In the genomic region with DNA sequence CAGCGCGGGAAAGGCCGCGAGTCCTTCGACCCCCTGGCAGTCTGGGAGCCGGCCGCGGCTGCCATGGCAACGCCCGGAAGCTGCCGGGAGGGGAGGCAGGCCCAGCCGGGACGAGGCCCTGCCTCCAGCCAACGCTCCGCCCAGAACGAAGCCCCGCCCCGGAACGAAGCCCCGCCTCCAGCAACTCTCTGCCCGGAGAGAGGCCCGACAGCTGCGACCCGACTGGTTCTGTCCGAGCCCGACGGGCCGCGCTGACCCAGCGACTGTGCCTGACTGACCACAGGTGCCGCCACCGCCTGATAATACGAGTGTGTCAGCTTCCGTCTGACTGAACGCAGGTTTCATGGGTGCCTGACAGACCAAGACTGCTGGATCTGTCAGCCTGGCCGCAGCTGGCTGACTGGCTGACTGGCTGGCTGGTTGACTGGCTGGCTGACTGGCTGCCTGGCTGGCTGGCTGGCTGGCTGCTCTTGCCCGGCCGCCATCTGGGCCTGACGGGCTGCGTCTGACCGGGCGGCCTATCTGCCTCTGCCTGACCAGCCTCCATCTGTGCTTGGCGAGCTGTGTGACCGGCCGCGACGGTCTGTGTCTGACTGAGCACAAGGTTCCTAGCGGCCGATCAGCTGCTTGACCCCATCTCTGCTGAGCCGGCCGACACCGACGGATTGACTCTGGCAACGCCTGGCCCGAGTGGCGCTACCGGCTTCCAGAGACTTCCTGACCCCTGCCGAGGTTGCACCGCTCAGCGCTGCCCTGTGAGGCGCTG, we compare ENCODE assay signal across 1 cellular context.
A peak's percentile ranks its signal among the peaks of the same experiment; 100 is the strongest.
TF ChIP-seq lines count a peak whose summit lies in the region.

No MANE protein-coding gene starts in this region.

TF ChIP-seq in HepG2, 621 proteins besides CTCF, POLR2A, EP300 and RAD21 (continued from another document and continues in another):
- TF ChIP-seq, protein P1, sequence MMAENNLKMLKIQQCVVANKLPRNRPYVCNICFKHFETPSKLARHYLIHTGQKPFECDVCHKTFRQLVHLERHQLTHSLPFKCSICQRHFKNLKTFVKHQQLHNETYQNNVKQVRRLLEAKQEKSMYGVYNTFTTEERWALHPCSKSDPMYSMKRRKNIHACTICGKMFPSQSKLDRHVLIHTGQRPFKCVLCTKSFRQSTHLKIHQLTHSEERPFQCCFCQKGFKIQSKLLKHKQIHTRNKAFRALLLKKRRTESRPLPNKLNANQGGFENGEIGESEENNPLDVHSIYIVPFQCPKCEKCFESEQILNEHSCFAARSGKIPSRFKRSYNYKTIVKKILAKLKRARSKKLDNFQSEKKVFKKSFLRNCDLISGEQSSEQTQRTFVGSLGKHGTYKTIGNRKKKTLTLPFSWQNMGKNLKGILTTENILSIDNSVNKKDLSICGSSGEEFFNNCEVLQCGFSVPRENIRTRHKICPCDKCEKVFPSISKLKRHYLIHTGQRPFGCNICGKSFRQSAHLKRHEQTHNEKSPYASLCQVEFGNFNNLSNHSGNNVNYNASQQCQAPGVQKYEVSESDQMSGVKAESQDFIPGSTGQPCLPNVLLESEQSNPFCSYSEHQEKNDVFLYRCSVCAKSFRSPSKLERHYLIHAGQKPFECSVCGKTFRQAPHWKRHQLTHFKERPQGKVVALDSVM (CRISPR knock-in tag; IDR thresholded peaks at IDR 0.05): peak; percentile 71; the same call in 1 of the 2 replicates
- TF ChIP-seq ZNF709 (CRISPR knock-in tag; IDR thresholded peaks at IDR 0.05) (0 out of 2 replicates have a peak, but pooled peaks have one; percentile 11), ZFYVE20 (CRISPR knock-in tag; IDR thresholded peaks at IDR 0.05; ENCODE audit: borderline replicate concordance, low read depth) (0 out of 2 replicates have a peak, but pooled peaks have one; percentile 53), ZFY (CRISPR knock-in tag; IDR thresholded peaks at IDR 0.05) (peak; percentile 73), ZNF839 (CRISPR knock-in tag; IDR thresholded peaks at IDR 0.05; ENCODE audit: borderline replicate concordance) (peak; percentile 89), ZNF501 (CRISPR knock-in tag; IDR thresholded peaks at IDR 0.05) (peak; percentile 89), ZMAT3 (CRISPR knock-in tag; conservative IDR thresholded peaks at IDR 0.05) (peak; percentile 69; the same call in 1 of the 2 replicates), ZNF777 (CRISPR knock-in tag; IDR thresholded peaks at IDR 0.05) (peak; percentile 99), ZNF83 (CRISPR knock-in tag; IDR thresholded peaks at IDR 0.05; ENCODE audit: borderline replicate concordance) (no peak; the same call in 1 of the 2 replicates), KDM3A (CRISPR knock-in tag; IDR thresholded peaks at IDR 0.05; ENCODE audit: low read depth) (peak; percentile 74), ZNF317 (CRISPR knock-in tag; IDR thresholded peaks at IDR 0.05) (0 out of 2 replicates have a peak, but pooled peaks have one; percentile 48), ZNF7 (CRISPR knock-in tag; IDR thresholded peaks at IDR 0.05) (no peak), TAF15 (IDR thresholded peaks at IDR 0.05; ENCODE audit: low read depth, low read length, poor library complexity, severe bottlenecking) (peak; percentile 62), ZMYM2 (CRISPR knock-in tag; IDR thresholded peaks at IDR 0.05) (peak; percentile 87), ETV5 (CRISPR knock-in tag; IDR thresholded peaks at IDR 0.05; ENCODE audit: borderline replicate concordance) (peak; percentile 54; the same call in 1 of the 2 replicates), GABPA (IDR thresholded peaks at IDR 0.05; ENCODE audit: low read depth, low read length) (peak; percentile 43; the same call in 1 of the 2 replicates), GABPA (CRISPR knock-in tag; IDR thresholded peaks at IDR 0.05; ENCODE audit: low read depth) (peak; percentile 59), MED13 (CRISPR knock-in tag; IDR thresholded peaks at IDR 0.05) (0 out of 2 replicates have a peak, but pooled peaks have one; percentile 12), HDAC2 (CRISPR knock-in tag; IDR thresholded peaks at IDR 0.05) (peak; percentile 64; the same call in 1 of the 2 replicates), MAFK (conservative IDR thresholded peaks at IDR 0.05 in 1 of 2, IDR thresholded peaks at IDR 0.05 in 1 of 2; ENCODE audit: low read length in 2 of 2) (no peak), FLYWCH1 (CRISPR knock-in tag; IDR thresholded peaks at IDR 0.05) (no peak), ZFX (CRISPR knock-in tag; IDR thresholded peaks at IDR 0.05; ENCODE audit: low read depth) (peak; percentile 83), ZNF136 (CRISPR knock-in tag; IDR thresholded peaks at IDR 0.05; ENCODE audit: low read depth) (0 out of 2 replicates have a peak, but pooled peaks have one; percentile 26), AGO1 (IDR thresholded peaks at IDR 0.05; ENCODE audit: low read depth, low read length, poor library complexity, severe bottlenecking) (no peak)
- TF ChIP-seq, protein P2, sequence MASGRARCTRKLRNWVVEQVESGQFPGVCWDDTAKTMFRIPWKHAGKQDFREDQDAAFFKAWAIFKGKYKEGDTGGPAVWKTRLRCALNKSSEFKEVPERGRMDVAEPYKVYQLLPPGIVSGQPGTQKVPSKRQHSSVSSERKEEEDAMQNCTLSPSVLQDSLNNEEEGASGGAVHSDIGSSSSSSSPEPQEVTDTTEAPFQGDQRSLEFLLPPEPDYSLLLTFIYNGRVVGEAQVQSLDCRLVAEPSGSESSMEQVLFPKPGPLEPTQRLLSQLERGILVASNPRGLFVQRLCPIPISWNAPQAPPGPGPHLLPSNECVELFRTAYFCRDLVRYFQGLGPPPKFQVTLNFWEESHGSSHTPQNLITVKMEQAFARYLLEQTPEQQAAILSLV (CRISPR knock-in tag; IDR thresholded peaks at IDR 0.05; ENCODE audit: borderline replicate concordance): peak; percentile 6; the same call in 1 of the 2 replicates
- TF ChIP-seq, protein P3, sequence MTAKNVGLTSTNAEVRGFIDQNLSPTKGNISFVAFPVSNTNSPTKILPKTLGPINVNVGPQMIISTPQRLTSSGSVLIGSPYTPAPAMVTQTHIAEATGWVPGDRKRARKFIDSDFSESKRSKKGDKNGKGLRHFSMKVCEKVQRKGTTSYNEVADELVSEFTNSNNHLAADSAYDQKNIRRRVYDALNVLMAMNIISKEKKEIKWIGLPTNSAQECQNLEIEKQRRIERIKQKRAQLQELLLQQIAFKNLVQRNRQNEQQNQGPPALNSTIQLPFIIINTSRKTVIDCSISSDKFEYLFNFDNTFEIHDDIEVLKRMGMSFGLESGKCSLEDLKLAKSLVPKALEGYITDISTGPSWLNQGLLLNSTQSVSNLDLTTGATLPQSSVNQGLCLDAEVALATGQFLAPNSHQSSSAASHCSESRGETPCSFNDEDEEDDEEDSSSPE (CRISPR knock-in tag; IDR thresholded peaks at IDR 0.05): no peak; the same call in 1 of the 2 replicates
- TF ChIP-seq, protein P4, sequence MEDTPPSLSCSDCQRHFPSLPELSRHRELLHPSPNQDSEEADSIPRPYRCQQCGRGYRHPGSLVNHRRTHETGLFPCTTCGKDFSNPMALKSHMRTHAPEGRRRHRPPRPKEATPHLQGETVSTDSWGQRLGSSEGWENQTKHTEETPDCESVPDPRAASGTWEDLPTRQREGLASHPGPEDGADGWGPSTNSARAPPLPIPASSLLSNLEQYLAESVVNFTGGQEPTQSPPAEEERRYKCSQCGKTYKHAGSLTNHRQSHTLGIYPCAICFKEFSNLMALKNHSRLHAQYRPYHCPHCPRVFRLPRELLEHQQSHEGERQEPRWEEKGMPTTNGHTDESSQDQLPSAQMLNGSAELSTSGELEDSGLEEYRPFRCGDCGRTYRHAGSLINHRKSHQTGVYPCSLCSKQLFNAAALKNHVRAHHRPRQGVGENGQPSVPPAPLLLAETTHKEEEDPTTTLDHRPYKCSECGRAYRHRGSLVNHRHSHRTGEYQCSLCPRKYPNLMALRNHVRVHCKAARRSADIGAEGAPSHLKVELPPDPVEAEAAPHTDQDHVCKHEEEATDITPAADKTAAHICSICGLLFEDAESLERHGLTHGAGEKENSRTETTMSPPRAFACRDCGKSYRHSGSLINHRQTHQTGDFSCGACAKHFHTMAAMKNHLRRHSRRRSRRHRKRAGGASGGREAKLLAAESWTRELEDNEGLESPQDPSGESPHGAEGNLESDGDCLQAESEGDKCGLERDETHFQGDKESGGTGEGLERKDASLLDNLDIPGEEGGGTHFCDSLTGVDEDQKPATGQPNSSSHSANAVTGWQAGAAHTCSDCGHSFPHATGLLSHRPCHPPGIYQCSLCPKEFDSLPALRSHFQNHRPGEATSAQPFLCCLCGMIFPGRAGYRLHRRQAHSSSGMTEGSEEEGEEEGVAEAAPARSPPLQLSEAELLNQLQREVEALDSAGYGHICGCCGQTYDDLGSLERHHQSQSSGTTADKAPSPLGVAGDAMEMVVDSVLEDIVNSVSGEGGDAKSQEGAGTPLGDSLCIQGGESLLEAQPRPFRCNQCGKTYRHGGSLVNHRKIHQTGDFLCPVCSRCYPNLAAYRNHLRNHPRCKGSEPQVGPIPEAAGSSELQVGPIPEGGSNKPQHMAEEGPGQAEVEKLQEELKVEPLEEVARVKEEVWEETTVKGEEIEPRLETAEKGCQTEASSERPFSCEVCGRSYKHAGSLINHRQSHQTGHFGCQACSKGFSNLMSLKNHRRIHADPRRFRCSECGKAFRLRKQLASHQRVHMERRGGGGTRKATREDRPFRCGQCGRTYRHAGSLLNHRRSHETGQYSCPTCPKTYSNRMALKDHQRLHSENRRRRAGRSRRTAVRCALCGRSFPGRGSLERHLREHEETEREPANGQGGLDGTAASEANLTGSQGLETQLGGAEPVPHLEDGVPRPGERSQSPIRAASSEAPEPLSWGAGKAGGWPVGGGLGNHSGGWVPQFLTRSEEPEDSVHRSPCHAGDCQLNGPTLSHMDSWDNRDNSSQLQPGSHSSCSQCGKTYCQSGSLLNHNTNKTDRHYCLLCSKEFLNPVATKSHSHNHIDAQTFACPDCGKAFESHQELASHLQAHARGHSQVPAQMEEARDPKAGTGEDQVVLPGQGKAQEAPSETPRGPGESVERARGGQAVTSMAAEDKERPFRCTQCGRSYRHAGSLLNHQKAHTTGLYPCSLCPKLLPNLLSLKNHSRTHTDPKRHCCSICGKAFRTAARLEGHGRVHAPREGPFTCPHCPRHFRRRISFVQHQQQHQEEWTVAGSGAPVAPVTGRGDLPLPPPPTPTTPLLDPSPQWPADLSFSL (CRISPR knock-in tag; IDR thresholded peaks at IDR 0.05): no peak
- TF ChIP-seq, protein P5, sequence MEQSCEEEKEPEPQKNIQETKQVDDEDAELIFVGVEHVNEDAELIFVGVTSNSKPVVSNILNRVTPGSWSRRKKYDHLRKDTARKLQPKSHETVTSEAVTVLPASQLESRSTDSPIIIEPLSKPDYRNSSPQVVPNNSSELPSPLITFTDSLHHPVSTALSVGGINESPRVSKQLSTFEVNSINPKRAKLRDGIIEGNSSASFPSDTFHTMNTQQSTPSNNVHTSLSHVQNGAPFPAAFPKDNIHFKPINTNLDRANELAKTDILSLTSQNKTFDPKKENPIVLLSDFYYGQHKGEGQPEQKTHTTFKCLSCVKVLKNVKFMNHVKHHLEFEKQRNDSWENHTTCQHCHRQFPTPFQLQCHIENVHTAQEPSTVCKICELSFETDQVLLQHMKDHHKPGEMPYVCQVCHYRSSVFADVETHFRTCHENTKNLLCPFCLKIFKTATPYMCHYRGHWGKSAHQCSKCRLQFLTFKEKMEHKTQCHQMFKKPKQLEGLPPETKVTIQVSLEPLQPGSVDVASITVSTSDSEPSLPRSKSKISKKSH (CRISPR knock-in tag; IDR thresholded peaks at IDR 0.05; ENCODE audit: borderline replicate concordance): peak; percentile 73; the same call in 1 of the 2 replicates
- TF ChIP-seq, protein P6, sequence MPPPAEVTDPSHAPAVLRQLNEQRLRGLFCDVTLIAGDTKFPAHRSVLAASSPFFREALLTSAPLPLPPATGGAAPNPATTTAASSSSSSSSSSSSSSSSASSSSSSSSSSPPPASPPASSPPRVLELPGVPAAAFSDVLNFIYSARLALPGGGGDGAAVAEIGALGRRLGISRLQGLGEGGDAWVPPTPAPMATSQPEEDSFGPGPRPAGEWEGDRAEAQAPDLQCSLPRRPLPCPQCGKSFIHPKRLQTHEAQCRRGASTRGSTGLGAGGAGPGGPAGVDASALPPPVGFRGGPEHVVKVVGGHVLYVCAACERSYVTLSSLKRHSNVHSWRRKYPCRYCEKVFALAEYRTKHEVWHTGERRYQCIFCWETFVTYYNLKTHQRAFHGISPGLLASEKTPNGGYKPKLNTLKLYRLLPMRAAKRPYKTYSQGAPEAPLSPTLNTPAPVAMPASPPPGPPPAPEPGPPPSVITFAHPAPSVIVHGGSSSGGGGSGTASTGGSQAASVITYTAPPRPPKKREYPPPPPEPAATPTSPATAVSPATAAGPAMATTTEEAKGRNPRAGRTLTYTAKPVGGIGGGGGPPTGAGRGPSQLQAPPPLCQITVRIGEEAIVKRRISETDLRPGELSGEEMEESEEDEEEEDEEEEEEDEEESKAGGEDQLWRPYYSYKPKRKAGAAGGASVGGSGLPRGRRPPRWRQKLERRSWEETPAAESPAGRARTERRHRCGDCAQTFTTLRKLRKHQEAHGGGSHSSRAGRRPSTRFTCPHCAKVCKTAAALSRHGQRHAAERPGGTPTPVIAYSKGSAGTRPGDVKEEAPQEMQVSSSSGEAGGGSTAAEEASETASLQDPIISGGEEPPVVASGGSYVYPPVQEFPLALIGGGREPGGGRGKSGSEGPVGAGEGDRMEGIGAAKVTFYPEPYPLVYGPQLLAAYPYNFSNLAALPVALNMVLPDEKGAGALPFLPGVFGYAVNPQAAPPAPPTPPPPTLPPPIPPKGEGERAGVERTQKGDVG (CRISPR knock-in tag; IDR thresholded peaks at IDR 0.05; ENCODE audit: borderline replicate concordance): peak; percentile 95
- TF ChIP-seq, protein P7, sequence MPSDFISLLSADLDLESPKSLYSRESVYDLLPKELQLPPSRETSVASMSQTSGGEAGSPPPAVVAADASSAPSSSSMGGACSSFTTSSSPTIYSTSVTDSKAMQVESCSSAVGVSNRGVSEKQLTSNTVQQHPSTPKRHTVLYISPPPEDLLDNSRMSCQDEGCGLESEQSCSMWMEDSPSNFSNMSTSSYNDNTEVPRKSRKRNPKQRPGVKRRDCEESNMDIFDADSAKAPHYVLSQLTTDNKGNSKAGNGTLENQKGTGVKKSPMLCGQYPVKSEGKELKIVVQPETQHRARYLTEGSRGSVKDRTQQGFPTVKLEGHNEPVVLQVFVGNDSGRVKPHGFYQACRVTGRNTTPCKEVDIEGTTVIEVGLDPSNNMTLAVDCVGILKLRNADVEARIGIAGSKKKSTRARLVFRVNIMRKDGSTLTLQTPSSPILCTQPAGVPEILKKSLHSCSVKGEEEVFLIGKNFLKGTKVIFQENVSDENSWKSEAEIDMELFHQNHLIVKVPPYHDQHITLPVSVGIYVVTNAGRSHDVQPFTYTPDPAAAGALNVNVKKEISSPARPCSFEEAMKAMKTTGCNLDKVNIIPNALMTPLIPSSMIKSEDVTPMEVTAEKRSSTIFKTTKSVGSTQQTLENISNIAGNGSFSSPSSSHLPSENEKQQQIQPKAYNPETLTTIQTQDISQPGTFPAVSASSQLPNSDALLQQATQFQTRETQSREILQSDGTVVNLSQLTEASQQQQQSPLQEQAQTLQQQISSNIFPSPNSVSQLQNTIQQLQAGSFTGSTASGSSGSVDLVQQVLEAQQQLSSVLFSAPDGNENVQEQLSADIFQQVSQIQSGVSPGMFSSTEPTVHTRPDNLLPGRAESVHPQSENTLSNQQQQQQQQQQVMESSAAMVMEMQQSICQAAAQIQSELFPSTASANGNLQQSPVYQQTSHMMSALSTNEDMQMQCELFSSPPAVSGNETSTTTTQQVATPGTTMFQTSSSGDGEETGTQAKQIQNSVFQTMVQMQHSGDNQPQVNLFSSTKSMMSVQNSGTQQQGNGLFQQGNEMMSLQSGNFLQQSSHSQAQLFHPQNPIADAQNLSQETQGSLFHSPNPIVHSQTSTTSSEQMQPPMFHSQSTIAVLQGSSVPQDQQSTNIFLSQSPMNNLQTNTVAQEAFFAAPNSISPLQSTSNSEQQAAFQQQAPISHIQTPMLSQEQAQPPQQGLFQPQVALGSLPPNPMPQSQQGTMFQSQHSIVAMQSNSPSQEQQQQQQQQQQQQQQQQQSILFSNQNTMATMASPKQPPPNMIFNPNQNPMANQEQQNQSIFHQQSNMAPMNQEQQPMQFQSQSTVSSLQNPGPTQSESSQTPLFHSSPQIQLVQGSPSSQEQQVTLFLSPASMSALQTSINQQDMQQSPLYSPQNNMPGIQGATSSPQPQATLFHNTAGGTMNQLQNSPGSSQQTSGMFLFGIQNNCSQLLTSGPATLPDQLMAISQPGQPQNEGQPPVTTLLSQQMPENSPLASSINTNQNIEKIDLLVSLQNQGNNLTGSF (CRISPR knock-in tag; IDR thresholded peaks at IDR 0.05): peak; percentile 9
